In the genomic region with DNA sequence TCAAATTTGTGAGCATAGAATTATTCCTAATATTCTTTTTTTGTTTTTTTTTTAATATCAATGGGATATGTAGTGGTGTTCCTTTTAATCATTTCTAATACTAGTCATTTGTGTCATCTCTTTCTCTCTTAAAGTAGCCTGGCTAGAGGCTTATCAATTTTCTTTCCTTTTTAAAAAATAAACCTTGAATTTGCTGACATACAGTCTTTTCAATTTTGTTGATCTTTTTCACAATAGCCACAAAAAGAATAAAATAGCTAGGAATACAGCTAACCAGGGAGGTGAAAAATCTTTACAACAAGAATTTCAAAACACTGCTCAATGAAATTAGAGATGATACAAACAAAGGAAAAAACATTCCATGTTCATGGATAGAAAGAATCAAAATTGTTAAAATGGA, we compare ENCODE assay signal across 1 cellular context.
TF ChIP-seq lines count a peak whose summit lies in the region.

No MANE protein-coding gene starts in this region.

TF ChIP-seq in HepG2, 621 proteins besides CTCF, POLR2A, EP300 and RAD21 (continued from another document):
- TF ChIP-seq, protein P1, sequence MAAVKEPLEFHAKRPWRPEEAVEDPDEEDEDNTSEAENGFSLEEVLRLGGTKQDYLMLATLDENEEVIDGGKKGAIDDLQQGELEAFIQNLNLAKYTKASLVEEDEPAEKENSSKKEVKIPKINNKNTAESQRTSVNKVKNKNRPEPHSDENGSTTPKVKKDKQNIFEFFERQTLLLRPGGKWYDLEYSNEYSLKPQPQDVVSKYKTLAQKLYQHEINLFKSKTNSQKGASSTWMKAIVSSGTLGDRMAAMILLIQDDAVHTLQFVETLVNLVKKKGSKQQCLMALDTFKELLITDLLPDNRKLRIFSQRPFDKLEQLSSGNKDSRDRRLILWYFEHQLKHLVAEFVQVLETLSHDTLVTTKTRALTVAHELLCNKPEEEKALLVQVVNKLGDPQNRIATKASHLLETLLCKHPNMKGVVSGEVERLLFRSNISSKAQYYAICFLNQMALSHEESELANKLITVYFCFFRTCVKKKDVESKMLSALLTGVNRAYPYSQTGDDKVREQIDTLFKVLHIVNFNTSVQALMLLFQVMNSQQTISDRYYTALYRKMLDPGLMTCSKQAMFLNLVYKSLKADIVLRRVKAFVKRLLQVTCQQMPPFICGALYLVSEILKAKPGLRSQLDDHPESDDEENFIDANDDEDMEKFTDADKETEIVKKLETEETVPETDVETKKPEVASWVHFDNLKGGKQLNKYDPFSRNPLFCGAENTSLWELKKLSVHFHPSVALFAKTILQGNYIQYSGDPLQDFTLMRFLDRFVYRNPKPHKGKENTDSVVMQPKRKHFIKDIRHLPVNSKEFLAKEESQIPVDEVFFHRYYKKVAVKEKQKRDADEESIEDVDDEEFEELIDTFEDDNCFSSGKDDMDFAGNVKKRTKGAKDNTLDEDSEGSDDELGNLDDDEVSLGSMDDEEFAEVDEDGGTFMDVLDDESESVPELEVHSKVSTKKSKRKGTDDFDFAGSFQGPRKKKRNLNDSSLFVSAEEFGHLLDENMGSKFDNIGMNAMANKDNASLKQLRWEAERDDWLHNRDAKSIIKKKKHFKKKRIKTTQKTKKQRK (IDR thresholded peaks at IDR 0.05; ENCODE audit: low read length) = no peak
- TF ChIP-seq, protein P2, sequence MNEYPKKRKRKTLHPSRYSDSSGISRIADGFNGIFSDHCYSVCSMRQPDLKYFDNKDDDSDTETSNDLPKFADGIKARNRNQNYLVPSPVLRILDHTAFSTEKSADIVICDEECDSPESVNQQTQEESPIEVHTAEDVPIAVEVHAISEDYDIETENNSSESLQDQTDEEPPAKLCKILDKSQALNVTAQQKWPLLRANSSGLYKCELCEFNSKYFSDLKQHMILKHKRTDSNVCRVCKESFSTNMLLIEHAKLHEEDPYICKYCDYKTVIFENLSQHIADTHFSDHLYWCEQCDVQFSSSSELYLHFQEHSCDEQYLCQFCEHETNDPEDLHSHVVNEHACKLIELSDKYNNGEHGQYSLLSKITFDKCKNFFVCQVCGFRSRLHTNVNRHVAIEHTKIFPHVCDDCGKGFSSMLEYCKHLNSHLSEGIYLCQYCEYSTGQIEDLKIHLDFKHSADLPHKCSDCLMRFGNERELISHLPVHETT (CRISPR knock-in tag; conservative IDR thresholded peaks at IDR 0.05) = no peak
- TF ChIP-seq ZNF772 (CRISPR knock-in tag; IDR thresholded peaks at IDR 0.05) (no peak), ZNF17 (CRISPR knock-in tag; IDR thresholded peaks at IDR 0.05) (no peak), CC2D1A (CRISPR knock-in tag; IDR thresholded peaks at IDR 0.05) (no peak), SMC3 (IDR thresholded peaks at IDR 0.05; ENCODE audit: low read length) (no peak), TERF1 (CRISPR knock-in tag; IDR thresholded peaks at IDR 0.05) (no peak), HMGA1 (CRISPR knock-in tag; conservative IDR thresholded peaks at IDR 0.05) (no peak), MAFK (conservative IDR thresholded peaks at IDR 0.05 in 1 of 2, IDR thresholded peaks at IDR 0.05 in 1 of 2; ENCODE audit: low read length in 2 of 2) (peak; percentile 57 to 88; a peak in 3 of 4 replicates)
